Comparison of ENCODE assay signal across 10 cellular contexts in the genomic region with DNA sequence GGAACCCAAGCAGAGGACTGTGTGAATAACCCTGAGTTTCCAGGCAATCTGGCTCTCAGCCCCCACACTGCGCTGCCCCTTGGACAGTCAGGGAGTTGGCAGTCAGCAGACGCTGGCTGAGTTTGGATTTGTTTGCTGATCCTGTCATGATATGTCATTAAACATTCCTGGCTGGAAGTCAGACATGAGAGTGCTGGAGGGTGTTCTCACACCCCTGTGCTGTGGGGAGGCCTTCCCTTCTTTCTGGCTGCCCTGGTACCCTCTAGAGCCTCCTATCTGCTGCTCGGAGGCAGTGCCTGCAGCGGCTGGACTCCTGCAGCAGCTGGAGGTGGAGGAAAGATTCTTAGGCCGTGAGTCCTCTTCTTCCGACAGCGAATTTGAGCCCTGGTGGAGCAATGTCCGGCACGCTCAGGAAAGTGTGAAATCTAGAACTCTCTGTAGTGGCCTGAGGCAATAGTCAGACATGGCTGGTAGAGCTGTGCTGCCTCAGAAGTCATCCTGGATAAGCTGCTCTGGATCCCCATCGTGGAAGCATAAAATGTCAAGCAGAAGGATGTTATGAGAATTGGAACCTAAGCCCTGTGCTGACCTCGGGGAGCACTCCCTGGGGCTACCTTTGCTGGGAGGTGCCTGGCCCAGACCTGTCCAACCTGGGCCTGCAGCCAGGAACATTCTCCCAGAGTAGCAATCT.
DNase-seq lines count a peak whose midpoint lies in the region; ATAC-seq and TF ChIP-seq lines count a peak whose summit lies in the region.
"Had no signal": no experiment of that assay in that cellular context is flagged by ENCODE, and none has a peak within 500 bp of the region (broad histone marks: within the 10 kb centered on the region; RNA-seq: fewer than 3 reads in every experiment).

No MANE protein-coding gene starts in this region.

- H3K27me3 ChIP-seq in left lung (no peaks in the 10 kb centered on the region), stomach (no peaks in the 10 kb centered on the region)
- H3K27me3 ChIP-seq: adrenal gland had no signal

- H3K4me3 ChIP-seq in AG09309 (ENCODE audit: control insufficient read depth, low read depth, low read length) (no peak overlapping the region), left lung (no peak overlapping the region), stomach (no peak overlapping the region)
- H3K4me3 ChIP-seq: adrenal gland, SK-N-MC had no signal

- ATAC-seq in left lung (peak; percentile 47), HG02870 (IDR thresholded peaks at IDR 0.05; ENCODE audit: unreplicated experiment) (no peak)

- H3K27ac ChIP-seq in left lung (no peak overlapping the region), stomach (peak overlapping the region in 1 of 5 donors; percentile 42)
- H3K27ac ChIP-seq: adrenal gland, SK-N-MC had no signal

- intact Hi-C loops in left lung (cut with DNase I) (no loop called here), stomach (cut with DNase I; ENCODE audit: low total_unique reads) (no loop called here)

- WGBS in stomach, 5 donors = 67 to 70% (median 69%) methylated on average over 11 of the region's 11 CpGs

- H3K4me1 ChIP-seq in left lung (no peaks in the 10 kb centered on the region), stomach (peaks cover 0 to 13% (median 3%) of the 10 kb centered on the region in 4 donors)
- H3K4me1 ChIP-seq: adrenal gland had no signal

- no peak for TF ChIP-seq EP300 in stomach (IDR thresholded peaks at IDR 0.05)

- TF ChIP-seq POLR2A in stomach (IDR thresholded peaks at IDR 0.05) = no peak

- no peaks in the 10 kb centered on the region for H3K36me3 ChIP-seq in left lung
- no peaks in the 10 kb centered on the region for H3K36me3 ChIP-seq in stomach
- H3K36me3 ChIP-seq: adrenal gland had no signal

- DNase-seq in AG09309 (ENCODE audit: low read depth) = peak; percentile 71
- DNase-seq in HuH-7 (ENCODE audit: low spot score) = peak; percentile 12
- peak; percentile 23 for DNase-seq in astrocyte of the hippocampus (ENCODE audit: low read depth, low spot score)
- no peak for DNase-seq in left lung
- no peak for DNase-seq in NCI-H345 (lab: John Stamatoyannopoulos, UW)
- DNase-seq in pons (ENCODE audit: low spot score) = no peak
- DNase-seq in stomach = no peak
- DNase-seq: adrenal gland had no signal

- no peaks in the 10 kb centered on the region for H3K9me3 ChIP-seq in left lung
- H3K9me3 ChIP-seq in stomach = no peaks in the 10 kb centered on the region
- H3K9me3 ChIP-seq: adrenal gland had no signal

- TF ChIP-seq CTCF in AG09309 (IDR thresholded peaks at IDR 0.05; ENCODE audit: control insufficient read depth, insufficient read depth, low read depth, low read length, missing control alignments) = peak; percentile 68
- TF ChIP-seq CTCF in left lung (IDR thresholded peaks at IDR 0.05) = no peak
- no peak for TF ChIP-seq CTCF in stomach (IDR thresholded peaks at IDR 0.05)

Comparison
In these comparisons a context has a peak if more than half of its experiments do, and no peak if none do; other contexts are left out.
1. DNase-seq: peak in AG09309 (single experiment), HuH-7 (single experiment) and astrocyte of the hippocampus (single experiment); none in left lung (0 of 2), NCI-H345 (single experiment), pons (single experiment) and stomach (single experiment).